8 cellular contexts compared by ENCODE assay signal in the genomic region with DNA sequence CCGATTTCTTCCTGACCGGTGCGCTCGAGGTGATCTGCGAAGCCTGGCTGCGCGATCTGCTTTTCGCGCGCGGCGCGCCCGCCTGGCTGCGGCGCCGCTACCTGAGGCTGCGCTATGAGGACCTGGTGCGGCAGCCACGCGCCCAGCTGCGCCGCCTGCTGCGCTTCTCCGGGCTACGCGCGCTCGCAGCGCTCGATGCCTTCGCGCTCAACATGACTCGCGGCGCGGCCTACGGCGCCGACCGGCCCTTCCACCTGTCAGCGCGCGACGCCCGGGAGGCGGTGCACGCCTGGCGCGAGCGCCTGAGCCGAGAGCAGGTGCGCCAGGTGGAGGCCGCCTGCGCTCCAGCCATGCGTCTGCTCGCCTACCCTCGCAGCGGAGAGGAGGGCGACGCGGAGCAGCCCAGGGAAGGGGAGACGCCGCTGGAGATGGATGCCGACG. TPM values are rescaled to one million over a fixed set of nuclear protein-coding genes. Genes with fewer than 3 reads are reported as not detected.
DNase-seq lines count a peak whose midpoint lies in the region; ATAC-seq and TF ChIP-seq lines count a peak whose summit lies in the region.

No MANE protein-coding gene starts in this region.

- DNase-seq in COLO668 (lab: John Stamatoyannopoulos, UW; ENCODE audit: unreplicated experiment) = peak; percentile 87
- no peak for DNase-seq in HFF-Myc (ENCODE audit: extremely low read depth, low read depth)
- DNase-seq in SK-N-SH = peak; percentile 41
- DNase-seq in cardiac fibroblast (ENCODE audit: low read depth in 2 of 2) = peak in 1 of 2 donors; percentile 18
- peak; percentile 44 to 60 (median 50) for DNase-seq in right lobe of liver
- no peak for DNase-seq in suprapubic skin (ENCODE audit: low spot score in 2 of 2)
- no peak for DNase-seq in dedifferentiated amniotic fluid mesenchymal stem cell (ENCODE audit: extremely low spot score)
- no peak for DNase-seq in effector CD8-positive, alpha-beta T cell (lab: John Stamatoyannopoulos, UW)

- TF ChIP-seq POLR2A in right lobe of liver (IDR thresholded peaks at IDR 0.05) (no peak), suprapubic skin (IDR thresholded peaks at IDR 0.05) (no peak)

- no peaks in the 10 kb centered on the region for H3K9me2 ChIP-seq in SK-N-SH

- peaks cover 0 to 3% of the 10 kb centered on the region in 2 experiments for H3K36me3 ChIP-seq in SK-N-SH (replicated peaks in 1 of 2; ENCODE audit: control insufficient read depth in 1 of 2, insufficient read depth in 2 of 2, low read length in 1 of 2)
- no peaks in the 10 kb centered on the region for H3K36me3 ChIP-seq in right lobe of liver
- H3K36me3 ChIP-seq in suprapubic skin = no peaks in the 10 kb centered on the region

- TF ChIP-seq EP300 in SK-N-SH (IDR thresholded peaks at IDR 0.05; ENCODE audit: borderline replicate concordance in 1 of 2, low read depth in 1 of 2, low read length in 1 of 2) = no peak
- no peak for TF ChIP-seq EP300 in suprapubic skin (IDR thresholded peaks at IDR 0.05)

- no peaks in the 10 kb centered on the region for H3K9me3 ChIP-seq in SK-N-SH
- H3K9me3 ChIP-seq in right lobe of liver = no peaks in the 10 kb centered on the region
- H3K9me3 ChIP-seq in suprapubic skin = no peaks in the 10 kb centered on the region

- TF ChIP-seq CTCF in HFF-Myc (IDR thresholded peaks at IDR 0.05; ENCODE audit: low read depth, low read length, missing control alignments) (no peak), SK-N-SH (IDR thresholded peaks at IDR 0.05) (no peak), cardiac fibroblast (IDR thresholded peaks at IDR 0.05; ENCODE audit: low read depth, low read length) (no peak), right lobe of liver (IDR thresholded peaks at IDR 0.05) (no peak), suprapubic skin (IDR thresholded peaks at IDR 0.05) (no peak)

- peaks cover 8% of the 10 kb centered on the region for H3K27me3 ChIP-seq in SK-N-SH (ENCODE audit: insufficient read depth)
- H3K27me3 ChIP-seq in right lobe of liver = no peaks in the 10 kb centered on the region
- no peaks in the 10 kb centered on the region for H3K27me3 ChIP-seq in suprapubic skin

- POLR2A ChIA-PET in SK-N-SH (lab: Yijun Ruan, JAX) = no interaction called here

- 62% methylated on average over 33 of the region's 66 CpGs for WGBS in SK-N-SH (ENCODE audit: low lambda C conversion rate)
- no CpG with 5 or more reads among the region's 66 CpGs for WGBS in right lobe of liver (ENCODE audit: insufficient coverage, low coverage, low lambda C conversion rate, missing lambda C conversion rate)
- WGBS in suprapubic skin = 77% methylated on average over 27 of the region's 66 CpGs

- peak; percentile 27 to 63 (median 52) for ATAC-seq in right lobe of liver

- H3K4me1 ChIP-seq in SK-N-SH (ENCODE audit: control insufficient read depth in 1 of 2, insufficient read depth in 2 of 2, low read depth in 1 of 2, low read length in 1 of 2) (peaks cover 0 to 2% of the 10 kb centered on the region in 2 experiments; a peak in 1 of 4 replicates), right lobe of liver (peaks cover 0 to 3% (median 0%) of the 10 kb centered on the region in 4 donors), suprapubic skin (peaks cover 18% of the 10 kb centered on the region)

- peaks cover 16% of the 10 kb centered on the region; the same call in 1 of the 2 replicates for H3K79me2 ChIP-seq in SK-N-SH (ENCODE audit: insufficient read depth)

- TF ChIP-seq RAD21 in SK-N-SH (IDR thresholded peaks at IDR 0.05; ENCODE audit: low read length) = no peak

- intact Hi-C loops in right lobe of liver (cut with DNase I) = no loop called here

- H3K4me3 ChIP-seq in HFF-Myc (replicated peaks; ENCODE audit: low read depth, low read length) (peak overlapping the region; percentile 44), SK-N-SH (ENCODE audit: low read depth in 2 of 2, low read length in 1 of 2) (peak overlapping the region; percentile 56 to 58), cardiac fibroblast (replicated peaks in 1 of 2; ENCODE audit: low read depth in 2 of 2, low read length in 2 of 2) (peak overlapping the region; percentile 55 to 70), right lobe of liver (peak overlapping the region; percentile 40 to 61 (median 58)), suprapubic skin (peak overlapping the region; percentile 61)

- H3K4me2 ChIP-seq in SK-N-SH = peak overlapping the region; percentile 82

- H3F3A ChIP-seq in SK-N-SH (replicated peaks; ENCODE audit: insufficient read depth) = peaks cover 4% of the 10 kb centered on the region

- H3K27ac ChIP-seq in SK-N-SH (ENCODE audit: low read depth in 2 of 2, low read length in 1 of 2) (no peak overlapping the region), right lobe of liver (no peak overlapping the region), suprapubic skin (no peak overlapping the region)

- CTCF ChIA-PET in SK-N-SH (lab: Yijun Ruan, JAX) = interaction anchor here (1.1 kb wide), 1 partner anchor 67 kb away, joined by 3 read pairs; no protein-coding TSS in a partner anchor

- no peak overlapping the region for H2AFZ ChIP-seq in SK-N-SH (ENCODE audit: low read depth)

- no peak overlapping the region for H3K9ac ChIP-seq in SK-N-SH

- H4K20me1 ChIP-seq in SK-N-SH (ENCODE audit: insufficient read depth) = no peaks in the 10 kb centered on the region

TF ChIP-seq in SK-N-SH, 30 proteins besides CTCF, POLR2A, EP300 and RAD21:
- TF ChIP-seq GATA2 (CRISPR knock-in tag; IDR thresholded peaks at IDR 0.05) (no peak), SIN3A (IDR thresholded peaks at IDR 0.05; ENCODE audit: borderline replicate concordance, low read depth, low read length) (no peak), RXRA (IDR thresholded peaks at IDR 0.05; ENCODE audit: borderline replicate concordance, low read depth) (no peak), JUND (IDR thresholded peaks at IDR 0.05) (no peak), SMC3 (IDR thresholded peaks at IDR 0.05; ENCODE audit: low read depth, low read length) (no peak), GABPA (IDR thresholded peaks at IDR 0.05; ENCODE audit: low read depth) (no peak), NFIC (IDR thresholded peaks at IDR 0.05; ENCODE audit: borderline replicate concordance) (no peak), TAF1 (IDR thresholded peaks at IDR 0.05; ENCODE audit: borderline replicate concordance, low read depth, low read length) (no peak), EZH2phosphoT487 (IDR thresholded peaks at IDR 0.05; ENCODE audit: borderline replicate concordance, low read depth) (no peak), FOXM1 (IDR thresholded peaks at IDR 0.05; ENCODE audit: low read depth) (no peak), RCOR1 (IDR thresholded peaks at IDR 0.05; ENCODE audit: low read length) (no peak), POLR2AphosphoS5 (IDR thresholded peaks at IDR 0.05; ENCODE audit: low read depth, low read length) (no peak), CHD2 (IDR thresholded peaks at IDR 0.05; ENCODE audit: low read length, partially characterized antibody) (no peak), YY1 (IDR thresholded peaks at IDR 0.05; ENCODE audit: low read depth) (no peak), NRF1 (IDR thresholded peaks at IDR 0.05; ENCODE audit: low read depth, low read length) (no peak), MXI1 (IDR thresholded peaks at IDR 0.05; ENCODE audit: low read depth, low read length) (no peak)
- TF ChIP-seq, protein P1, sequence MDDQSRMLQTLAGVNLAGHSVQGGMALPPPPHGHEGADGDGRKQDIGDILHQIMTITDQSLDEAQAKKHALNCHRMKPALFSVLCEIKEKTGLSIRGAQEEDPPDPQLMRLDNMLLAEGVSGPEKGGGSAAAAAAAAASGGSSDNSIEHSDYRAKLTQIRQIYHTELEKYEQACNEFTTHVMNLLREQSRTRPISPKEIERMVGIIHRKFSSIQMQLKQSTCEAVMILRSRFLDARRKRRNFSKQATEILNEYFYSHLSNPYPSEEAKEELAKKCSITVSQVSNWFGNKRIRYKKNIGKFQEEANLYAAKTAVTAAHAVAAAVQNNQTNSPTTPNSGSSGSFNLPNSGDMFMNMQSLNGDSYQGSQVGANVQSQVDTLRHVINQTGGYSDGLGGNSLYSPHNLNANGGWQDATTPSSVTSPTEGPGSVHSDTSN (IDR thresholded peaks at IDR 0.05) = no peak
- TF ChIP-seq, protein P2, sequence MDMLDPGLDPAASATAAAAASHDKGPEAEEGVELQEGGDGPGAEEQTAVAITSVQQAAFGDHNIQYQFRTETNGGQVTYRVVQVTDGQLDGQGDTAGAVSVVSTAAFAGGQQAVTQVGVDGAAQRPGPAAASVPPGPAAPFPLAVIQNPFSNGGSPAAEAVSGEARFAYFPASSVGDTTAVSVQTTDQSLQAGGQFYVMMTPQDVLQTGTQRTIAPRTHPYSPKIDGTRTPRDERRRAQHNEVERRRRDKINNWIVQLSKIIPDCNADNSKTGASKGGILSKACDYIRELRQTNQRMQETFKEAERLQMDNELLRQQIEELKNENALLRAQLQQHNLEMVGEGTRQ (IDR thresholded peaks at IDR 0.05; ENCODE audit: borderline replicate concordance, low read depth, low read length) = no peak
- TF ChIP-seq, protein P3, sequence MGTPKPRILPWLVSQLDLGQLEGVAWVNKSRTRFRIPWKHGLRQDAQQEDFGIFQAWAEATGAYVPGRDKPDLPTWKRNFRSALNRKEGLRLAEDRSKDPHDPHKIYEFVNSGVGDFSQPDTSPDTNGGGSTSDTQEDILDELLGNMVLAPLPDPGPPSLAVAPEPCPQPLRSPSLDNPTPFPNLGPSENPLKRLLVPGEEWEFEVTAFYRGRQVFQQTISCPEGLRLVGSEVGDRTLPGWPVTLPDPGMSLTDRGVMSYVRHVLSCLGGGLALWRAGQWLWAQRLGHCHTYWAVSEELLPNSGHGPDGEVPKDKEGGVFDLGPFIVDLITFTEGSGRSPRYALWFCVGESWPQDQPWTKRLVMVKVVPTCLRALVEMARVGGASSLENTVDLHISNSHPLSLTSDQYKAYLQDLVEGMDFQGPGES (IDR thresholded peaks at IDR 0.05; ENCODE audit: low read depth, low read length) = no peak

RNA-seq across cellular contexts. Expression of a gene that starts 1.4 kb away (rescaled TPM):
- polyA plus RNA-seq in SK-N-SH (2012; rRNA removed) = 6.2 and 6.5 TPM in 2 replicates
- polyA plus RNA-seq in SK-N-SH (2012; cell fraction: cytosol; rRNA removed) = 4.1 and 6.3 TPM in 2 replicates
- polyA plus RNA-seq in SK-N-SH (2012; cell fraction: nucleus; rRNA removed) = 5.3 and 5.9 TPM in 2 replicates
- 1 to 10 TPM; 4.8 to 7.1 (median 5.7) TPM for total RNA-seq in right lobe of liver
- total RNA-seq in suprapubic skin = 1 to 10 TPM; 5.8 to 7.9 (median 7.0) TPM

RNA-seq across cellular contexts. Expression of a gene that starts 29.7 kb away (rescaled TPM):
- polyA plus RNA-seq in SK-N-SH (2012; rRNA removed) = 2.3 and 4.3 TPM in 2 replicates
- 2.2 and 2.4 TPM in 2 replicates for polyA plus RNA-seq in SK-N-SH (2012; cell fraction: cytosol; rRNA removed)
- 6.9 and 10.7 TPM in 2 replicates for polyA plus RNA-seq in SK-N-SH (2012; cell fraction: nucleus; rRNA removed)
- 1 to 10 TPM in 5 of 6 experiments, under 1 TPM in 1; 0.86 to 3.1 (median 2.2) TPM for total RNA-seq in right lobe of liver
- 1 to 10 TPM; 1.9 to 6.2 (median 3.7) TPM for total RNA-seq in suprapubic skin

Comparison
In these comparisons a context has a peak if more than half of its experiments do, and no peak if none do; other contexts are left out.
1. DNase-seq: peak in COLO668 (single experiment), SK-N-SH (single experiment) and right lobe of liver (3 of 3); none in HFF-Myc (single experiment), suprapubic skin (0 of 2), dedifferentiated amniotic fluid mesenchymal stem cell (single experiment) and effector CD8-positive, alpha-beta T cell (single experiment).
2. Peak in every context shown above with its lines, with median percentiles within 50 percentile points of each other: H3K4me3 ChIP-seq.